ENCODE assay signal across 8 cellular contexts in the genomic region with DNA sequence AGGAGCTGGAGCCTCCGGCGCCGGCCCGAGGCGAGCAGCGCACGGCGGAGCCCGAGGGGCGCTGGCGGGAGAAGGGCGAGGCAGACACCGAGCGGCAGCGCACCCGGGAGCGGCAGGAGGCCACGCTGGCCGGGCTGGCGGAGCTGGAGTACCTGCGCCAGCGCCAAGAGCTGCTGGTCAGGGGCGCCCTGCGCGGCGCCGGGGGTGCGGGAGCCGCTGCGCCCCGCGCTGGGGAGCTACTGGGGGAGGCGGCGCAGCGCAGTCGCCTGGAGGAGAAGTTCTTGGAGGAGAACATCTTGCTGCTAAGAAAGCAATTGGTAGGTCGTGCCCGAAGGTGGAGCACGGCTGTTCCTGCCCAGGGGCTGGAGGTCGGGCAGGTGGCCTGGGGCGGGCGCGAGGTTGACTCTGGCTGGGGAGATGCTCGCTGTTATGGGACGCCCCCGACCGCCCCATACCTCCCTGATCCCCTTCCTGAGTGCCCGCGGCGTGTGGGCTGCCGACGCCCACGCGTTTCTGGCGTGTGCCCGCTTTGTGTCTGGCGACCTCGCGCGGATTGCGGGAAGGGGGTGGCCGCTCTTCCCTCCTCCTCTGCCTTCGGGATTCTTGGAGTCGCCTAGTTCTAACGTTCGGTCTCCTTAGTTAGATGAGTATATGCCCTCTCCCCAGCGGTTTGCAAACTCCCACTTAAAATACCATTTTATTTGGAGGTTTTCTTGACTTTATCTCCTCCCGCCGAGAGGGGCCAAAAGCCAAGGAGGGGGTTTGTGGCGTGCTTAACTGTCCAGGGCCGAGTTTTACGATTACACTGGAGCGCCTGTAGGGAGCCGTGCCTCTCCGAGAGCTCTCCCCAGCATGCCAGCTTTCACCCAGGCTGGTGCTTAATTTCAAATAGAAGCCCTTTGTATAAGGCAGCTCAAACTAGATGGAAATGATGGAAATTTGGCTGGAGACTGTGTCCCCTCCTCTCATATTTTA. TPM values are rescaled to one million over a fixed set of nuclear protein-coding genes. Genes with fewer than 3 reads are reported as not detected.
A peak's percentile ranks its signal among the peaks of the same experiment; 100 is the strongest.
DNase-seq lines count a peak whose midpoint lies in the region; ATAC-seq and TF ChIP-seq lines count a peak whose summit lies in the region.

No MANE protein-coding gene starts in this region.

- in situ Hi-C loops in G401 (cut with HindIII; ENCODE audit: low sequenced_read_pairs): no loop called here

- ATAC-seq in GM21423 (IDR thresholded peaks at IDR 0.05; ENCODE audit: unreplicated experiment): peak; percentile 24

- H3K4me3 ChIP-seq in HUES48 (ENCODE audit: low read depth, low read length) (peak overlapping the region; percentile 70), foreskin fibroblast (ENCODE audit: low read depth in 1 of 2, low read length in 2 of 2) (peak overlapping the region; percentile 70 to 88), neuron (ENCODE audit: low read length) (peak overlapping the region; percentile 67)

- H3K9ac ChIP-seq in HUES48 (ENCODE audit: low read depth, low read length): peak overlapping the region; percentile 56

- H3K27ac ChIP-seq in HUES48 (ENCODE audit: low read depth, low read length): peak overlapping the region; percentile 43

- H3K4me1 ChIP-seq in HUES48 (ENCODE audit: control insufficient read depth, insufficient read depth, low read length) (peaks cover 53% of the 10 kb centered on the region), neuron (ENCODE audit: insufficient read depth, low read length) (peaks cover 17% of the 10 kb centered on the region)

- DNase-seq in G401 (ENCODE audit: low spot score): peak; percentile 61
- DNase-seq in activated T-cell treated with anti-CD3 and anti-CD28 coated beads for 24 hours (ENCODE audit: low read depth): peak; percentile 6
- DNase-seq in foreskin fibroblast: peak; percentile 15 to 60
- DNase-seq in NCI-H446 treated with DMSO at 0.1 percent for 48 hours (lab: John Stamatoyannopoulos, UW): no peak
- DNase-seq in T1000 (lab: John Stamatoyannopoulos, UW): no peak

- TF ChIP-seq CTCF in foreskin fibroblast (IDR thresholded peaks at IDR 0.05; ENCODE audit: low read depth, low read length): no peak

- H3K9me3 ChIP-seq in HUES48 (ENCODE audit: control insufficient read depth, insufficient read depth, low read length) (no peaks in the 10 kb centered on the region), neuron (ENCODE audit: low read length) (no peaks in the 10 kb centered on the region)

- H2AFZ ChIP-seq in neuron (ENCODE audit: low read depth, low read length): peak overlapping the region; percentile 94

- H3K27me3 ChIP-seq in HUES48 (ENCODE audit: control insufficient read depth, insufficient read depth, low read length) (peaks cover 54% of the 10 kb centered on the region), neuron (ENCODE audit: insufficient read depth, low read length) (peaks cover 16% of the 10 kb centered on the region)

- H3K36me3 ChIP-seq in HUES48 (ENCODE audit: control insufficient read depth, insufficient read depth, low read length): peaks cover 20% of the 10 kb centered on the region
- no peaks in the 10 kb centered on the region for H3K36me3 ChIP-seq in neuron (ENCODE audit: insufficient read depth, low read length)

RNA-seq across cellular contexts. Expression of a gene that starts 0.8 kb away (rescaled TPM):
- total RNA-seq in G401 (2014; rRNA removed; shearing (Covaris generic)): 0.03 TPM in 1 of 2 replicates, not detected in the other

Comparison
In these comparisons a context has a peak if more than half of its experiments do, and no peak if none do; other contexts are left out.
1. DNase-seq: peak in G401 (single experiment), activated T-cell treated with anti-CD3 and anti-CD28 coated beads for 24 hours (single experiment) and foreskin fibroblast (2 of 2); none in NCI-H446 treated with DMSO at 0.1 percent for 48 hours (single experiment) and T1000 (single experiment).
2. Peak in every context shown above with its lines, with median percentiles within 50 percentile points of each other: H3K4me3 ChIP-seq.